ENCODE assay signal across 2 cellular contexts in genomic region chr14:64614992-64615391, GRCh38.
TF ChIP-seq lines count a peak whose summit lies in the region.

No MANE protein-coding gene starts in this region.

TF ChIP-seq in SK-N-SH, 30 proteins besides CTCF, POLR2A, EP300 and RAD21 (continued from another document):
- TF ChIP-seq REST (IDR thresholded peaks at IDR 0.05; ENCODE audit: low read depth, low read length) = no peak
- no peak for TF ChIP-seq IRF3 (IDR thresholded peaks at IDR 0.05; ENCODE audit: low read depth, low read length)
- TF ChIP-seq MEF2A (IDR thresholded peaks at IDR 0.05; ENCODE audit: borderline replicate concordance, low read depth) = no peak
- no peak for TF ChIP-seq FOXM1 (IDR thresholded peaks at IDR 0.05; ENCODE audit: low read depth)

TF ChIP-seq in SK-N-SH treated with all-trans-retinoic acid at 6 μM for 48 hours, 23 proteins besides CTCF, POLR2A, EP300 and RAD21 (continued from another document):
- TF ChIP-seq CREB5 (CRISPR knock-in tag; IDR thresholded peaks at IDR 0.05; ENCODE audit: low read depth) = no peak
- TF ChIP-seq ZNF70 (CRISPR knock-in tag; IDR thresholded peaks at IDR 0.05) = no peak
- no peak for TF ChIP-seq RARB (CRISPR knock-in tag; IDR thresholded peaks at IDR 0.05)
- TF ChIP-seq TSHZ2 (CRISPR knock-in tag; IDR thresholded peaks at IDR 0.05) = no peak
- TF ChIP-seq TCF4 (CRISPR knock-in tag; IDR thresholded peaks at IDR 0.05; ENCODE audit: borderline replicate concordance) = no peak
- no peak; the same call in 1 of the 2 replicates for TF ChIP-seq CSDC2 (CRISPR knock-in tag; IDR thresholded peaks at IDR 0.05)
- TF ChIP-seq POU6F1 (CRISPR knock-in tag; IDR thresholded peaks at IDR 0.05; ENCODE audit: borderline replicate concordance, low read depth) = no peak
- TF ChIP-seq PATZ1 (CRISPR knock-in tag; IDR thresholded peaks at IDR 0.05; ENCODE audit: borderline replicate concordance) = no peak
- no peak for TF ChIP-seq TOX (CRISPR knock-in tag; IDR thresholded peaks at IDR 0.05; ENCODE audit: borderline replicate concordance)
- TF ChIP-seq ISL1 (CRISPR knock-in tag; IDR thresholded peaks at IDR 0.05) = no peak
- no peak for TF ChIP-seq BACH2 (CRISPR knock-in tag; IDR thresholded peaks at IDR 0.05; ENCODE audit: borderline replicate concordance)
- TF ChIP-seq ZFP3 (CRISPR knock-in tag; IDR thresholded peaks at IDR 0.05) = no peak
